ENCODE assay signal across 7 cellular contexts in genomic region chr12:129196927-129197326, GRCh38.
"Had no signal": no experiment of that assay in that cellular context is flagged by ENCODE, and none has a peak within 500 bp of the region (broad histone marks: within the 10 kb centered on the region; RNA-seq: fewer than 3 reads in every experiment).

No MANE protein-coding gene starts in this region.

- ATAC-seq: HepG2 had no signal

- H3K27ac ChIP-seq: GM23248 had no signal

- H3K27me3 Mint-ChIP-seq: IgD-negative memory B cell had no signal

- H3K9me3 ChIP-seq: HAP-1 had no signal

- H3K4me1 ChIP-seq: HAP-1 had no signal

- H3K4me3 Mint-ChIP-seq: IgD-negative memory B cell had no signal

- H3K36me3 Mint-ChIP-seq: IgD-negative memory B cell had no signal

- H3K36me3 ChIP-seq: HAP-1 had no signal

- H3K9ac ChIP-seq: GM23248 had no signal

- H3K4me1 Mint-ChIP-seq: IgD-negative memory B cell had no signal

- H3K27ac Mint-ChIP-seq: IgD-negative memory B cell had no signal

- H3K4me3 ChIP-seq: GM23248, HAP-1 had no signal

- DNase-seq: GM23248, GOT3, H7, KBM-7 had no signal

- FAIRE-seq: HepG2 had no signal
